ENCODE assay signal across 8 cellular contexts in the genomic region with DNA sequence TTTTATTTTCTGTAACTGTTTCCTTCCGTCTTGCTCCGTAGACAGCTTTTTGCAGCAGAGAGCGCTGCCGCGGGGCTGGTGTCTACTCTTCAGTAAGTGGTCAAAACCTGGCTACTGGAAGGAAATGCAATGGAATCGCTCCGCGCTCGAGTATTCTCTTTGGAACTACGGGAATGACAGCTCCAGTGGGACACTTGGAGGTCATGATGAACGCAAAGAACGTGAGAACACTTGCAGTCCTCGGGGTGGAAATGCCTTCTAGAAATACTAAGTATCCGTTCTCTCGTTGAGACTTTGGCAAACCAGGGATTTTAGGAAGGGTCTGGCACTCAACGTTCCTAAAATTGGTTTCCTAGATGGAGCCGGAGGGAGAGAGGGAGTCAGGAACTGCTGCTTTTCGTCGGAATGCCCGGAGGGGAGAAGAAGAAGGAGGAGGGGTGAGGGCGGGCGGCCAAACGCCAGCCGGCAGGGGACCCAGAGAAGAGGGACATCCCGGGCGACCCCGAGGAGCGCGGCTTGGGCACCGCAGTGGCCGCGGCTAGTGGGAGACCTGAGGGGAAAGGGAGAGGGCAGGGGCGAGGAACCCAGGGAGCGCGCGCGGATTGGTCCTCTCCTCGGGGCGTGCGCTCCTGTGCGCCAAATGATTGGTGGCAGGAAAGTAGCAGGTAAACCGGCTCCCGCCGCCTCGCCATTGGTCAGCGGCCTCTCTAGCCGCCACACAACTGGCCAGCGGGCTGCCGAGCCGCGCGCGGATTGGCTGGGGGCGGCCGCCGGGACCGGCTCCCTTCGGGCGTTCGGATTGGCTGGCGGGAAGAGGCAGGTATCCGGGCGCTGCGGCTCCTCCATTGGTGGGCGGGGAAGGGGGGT. TPM values are rescaled to one million over a fixed set of nuclear protein-coding genes. Genes with fewer than 3 reads are reported as not detected.
DNase-seq lines count a peak whose midpoint lies in the region; ATAC-seq and TF ChIP-seq lines count a peak whose summit lies in the region.

No MANE protein-coding gene starts in this region.

- no peak for TF ChIP-seq CTCF in epithelial cell of esophagus (IDR thresholded peaks at IDR 0.05; ENCODE audit: insufficient read depth, low read depth, low read length, missing control alignments)

- DNase-seq in COLO668 (lab: John Stamatoyannopoulos, UW; ENCODE audit: unreplicated experiment) (peak; percentile 99), HT1080 (ENCODE audit: low read depth) (peak; percentile 99), NT2/D1 (ENCODE audit: low read depth, low spot score) (peak; percentile 87), activated T-cell treated with anti-CD3 and anti-CD28 coated beads for 24 hours (ENCODE audit: low read depth) (peak; percentile 97), epithelial cell of esophagus (ENCODE audit: low read depth) (peak; percentile 99), middle frontal gyrus (ENCODE audit: extremely low spot score, low spot score) (peak; percentile 94)
- DNase-seq in stimulated activated CD8-positive, alpha-beta memory T cell treated with anti-CD3 and anti-CD28 coated beads, Interleukin-2, amount 100 ng/mL, for 1 hour (ENCODE audit: low read depth in 2 of 2): peak; percentile 95 to 97

- no peak overlapping the region for H3K9ac ChIP-seq in NT2/D1 (ENCODE audit: insufficient read length, low read depth)

- H3K4me3 ChIP-seq in NT2/D1 (ENCODE audit: insufficient read length, low read depth): peak overlapping the region; percentile 34
- peak overlapping the region; percentile 88 for H3K4me3 ChIP-seq in epithelial cell of esophagus (ENCODE audit: low read length)

- ATAC-seq in GM21367 (IDR thresholded peaks at IDR 0.05; ENCODE audit: unreplicated experiment): peak; percentile 90

- no peaks in the 10 kb centered on the region for H3K36me3 ChIP-seq in NT2/D1 (ENCODE audit: insufficient read depth, insufficient read length, low read length)

- H3K27me3 ChIP-seq in NT2/D1 (ENCODE audit: insufficient read depth, insufficient read length): peaks cover 63% of the 10 kb centered on the region

- H3K4me1 ChIP-seq in NT2/D1 (ENCODE audit: insufficient read depth, insufficient read length): peaks cover 2% of the 10 kb centered on the region

- no peaks in the 10 kb centered on the region for H3K9me3 ChIP-seq in NT2/D1 (ENCODE audit: insufficient read depth, low read length)

RNA-seq across cellular contexts. Expression of gene BMAL1, which starts 0.5 kb away (rescaled TPM):
- total RNA-seq in HT1080 (2014; rRNA removed; shearing (Covaris generic)): 12.9 and 18.5 TPM in 2 replicates
- 7.5 and 9.3 TPM in 2 replicates for polyA plus RNA-seq in HT1080 (2015; cell fraction: cytosol; rRNA removed)
- 14.7 and 16.0 TPM in 2 replicates for polyA plus RNA-seq in HT1080 (2015; cell fraction: nucleus; rRNA removed)

Comparison
In these comparisons a context has a peak if more than half of its experiments do, and no peak if none do; other contexts are left out.
1. Peak in every context shown above with its lines: DNase-seq, ATAC-seq and H3K4me3 ChIP-seq.